9 cellular contexts compared by ENCODE assay signal in the genomic region with DNA sequence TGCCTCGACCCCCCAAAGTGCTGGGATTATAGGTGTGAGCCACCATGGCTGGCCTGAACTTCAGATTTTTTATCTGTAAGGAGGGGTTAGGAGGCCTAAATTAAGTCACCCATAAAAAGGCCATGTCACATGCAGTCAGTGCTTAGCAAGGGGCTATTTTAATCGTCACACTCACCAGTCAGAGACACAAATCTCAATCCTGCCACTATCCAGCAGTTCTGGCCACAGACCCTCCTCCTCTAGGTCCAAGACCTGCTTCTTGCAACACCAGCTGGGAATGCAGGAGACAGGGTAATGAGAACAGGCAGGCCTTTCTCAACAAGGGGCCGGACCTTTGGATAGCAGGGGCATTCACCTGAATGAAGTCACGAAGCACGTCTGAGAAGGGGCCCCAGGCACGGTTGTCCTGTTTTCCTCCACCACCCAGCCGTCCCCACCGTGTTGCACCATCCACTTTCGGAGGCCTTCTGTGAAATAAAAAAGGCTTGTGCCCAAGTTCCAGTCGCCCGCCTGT. TPM values are rescaled to one million over a fixed set of nuclear protein-coding genes. Genes with fewer than 3 reads are reported as not detected.
DNase-seq lines count a peak whose midpoint lies in the region; ATAC-seq, FAIRE-seq and TF ChIP-seq lines count a peak whose summit lies in the region.
"Had no signal": no experiment of that assay in that cellular context is flagged by ENCODE, and none has a peak within 500 bp of the region (broad histone marks: within the 10 kb centered on the region; RNA-seq: fewer than 3 reads in every experiment).

No MANE protein-coding gene starts in this region.

- H3K9ac ChIP-seq in mucosa of rectum (ENCODE audit: low read depth in 1 of 2, low read length in 2 of 2) = no peak overlapping the region

- TF ChIP-seq POLR2A in A549 (IDR thresholded peaks at IDR 0.05; ENCODE audit: low read length) (peak; percentile 44; the same call in 1 of the 2 replicates), breast epithelium (IDR thresholded peaks at IDR 0.05) (no peak)

- FAIRE-seq in A549 (lab: Jason Lieb, UNC) = peak; percentile 80

- H3K27ac ChIP-seq in A549 (peak overlapping the region; percentile 83 to 92), breast epithelium (peak overlapping the region; percentile 80 to 82), mucosa of rectum (ENCODE audit: low read depth in 2 of 2, low read length in 2 of 2) (no peak overlapping the region)

- 11% methylated on average over 11 of the region's 11 CpGs for WGBS in A549 (ENCODE audit: missing lambda C conversion rate)

- H3K4me1 ChIP-seq in A549 (peaks cover 25% of the 10 kb centered on the region), breast epithelium (no peaks in the 10 kb centered on the region), mucosa of rectum (ENCODE audit: control insufficient read depth in 2 of 2, insufficient read depth in 2 of 2, low read length in 2 of 2) (peaks cover 4% of the 10 kb centered on the region in 2 donors)

- CTCF ChIA-PET in A549 (lab: Yijun Ruan, JAX) = interaction anchor here (0.6 to 16.9 kb wide), 10 partner anchors 10 to 628 kb away, joined by 3 to 158 read pairs (median 6); a partner anchor contains a TSS
- CTCF ChIA-PET in HEK293T (lab: Yijun Ruan, JAX) = no interaction called here

- intact Hi-C loops in breast epithelium (cut with DNase I; ENCODE audit: low total_unique reads) = no loop called here

- TF ChIP-seq RAD21 in A549 (conservative IDR thresholded peaks at IDR 0.05 in 1 of 2, IDR thresholded peaks at IDR 0.05 in 1 of 2) = no peak

- TF ChIP-seq EP300 in A549 (IDR thresholded peaks at IDR 0.05) = no peak

- peak; percentile 28 to 46 for ATAC-seq in A549

- H3K27me3 ChIP-seq in breast epithelium (no peaks in the 10 kb centered on the region), mucosa of rectum (ENCODE audit: control insufficient read depth in 2 of 2, insufficient read depth in 2 of 2, low read length in 2 of 2) (peaks cover 9 to 12% of the 10 kb centered on the region in 2 donors)

- H3K4me2 ChIP-seq in A549 = peak overlapping the region; percentile 81

- POLR2A ChIA-PET in A549 (lab: Yijun Ruan, JAX) (interaction anchor here (0.7 to 1.7 kb wide), 5 partner anchors 42 to 350 kb away, joined by 3 to 9 read pairs (median 3); a partner anchor contains a TSS), HEK293T (lab: Yijun Ruan, JAX) (interaction anchor here (0.6 to 1.8 kb wide), 4 partner anchors 15 to 71 kb away, joined by 3 to 7 read pairs (median 4); a partner anchor contains a TSS)

- H3K36me3 ChIP-seq in breast epithelium (no peaks in the 10 kb centered on the region), mucosa of rectum (ENCODE audit: control insufficient read depth in 2 of 2, insufficient read depth in 2 of 2, low read length in 2 of 2) (no peaks in the 10 kb centered on the region)

- no peak for DNase-seq in A549 (ENCODE audit: low read depth in 1 of 2, low spot score in 1 of 2)
- no peak for DNase-seq in HEK293T (ENCODE audit: extremely low spot score)
- DNase-seq in breast epithelium (ENCODE audit: low spot score in 2 of 2) = no peak
- DNase-seq in Kasumi-1 (lab: John Stamatoyannopoulos, UW) = no peak
- DNase-seq in mucosa of gallbladder (ENCODE audit: low spot score) = no peak
- DNase-seq in GM19240 (ENCODE audit: insufficient read length, low spot score) = no peak
- DNase-seq in NCI-H774 (lab: John Stamatoyannopoulos, UW) = no peak

- TF ChIP-seq CTCF in A549 (IDR thresholded peaks at IDR 0.05) = no peak
- TF ChIP-seq CTCF in breast epithelium (IDR thresholded peaks at IDR 0.05) = no peak

- H3K4me3 ChIP-seq in A549 = peak overlapping the region; percentile 53
- H3K4me3 ChIP-seq in breast epithelium = peak overlapping the region; percentile 48 to 79 (median 73)
- peak overlapping the region; percentile 43 to 52 for H3K4me3 ChIP-seq in mucosa of rectum (ENCODE audit: low read length in 2 of 2)

- peaks cover 3% of the 10 kb centered on the region; the same call in 1 of the 3 replicates for H3K9me3 ChIP-seq in A549
- no peaks in the 10 kb centered on the region for H3K9me3 ChIP-seq in breast epithelium
- H3K9me3 ChIP-seq in mucosa of rectum (ENCODE audit: control insufficient read depth in 2 of 2, low read length in 2 of 2) = no peaks in the 10 kb centered on the region

TF ChIP-seq in A549, 52 proteins besides CTCF, POLR2A, EP300 and RAD21 (continues in another document):
- peak; percentile 23; the same call in 1 of the 2 replicates for TF ChIP-seq RFX5 (IDR thresholded peaks at IDR 0.05)
- no peak for TF ChIP-seq BHLHE40 (IDR thresholded peaks at IDR 0.05; ENCODE audit: low read depth, low read length)
- TF ChIP-seq, protein P1, sequence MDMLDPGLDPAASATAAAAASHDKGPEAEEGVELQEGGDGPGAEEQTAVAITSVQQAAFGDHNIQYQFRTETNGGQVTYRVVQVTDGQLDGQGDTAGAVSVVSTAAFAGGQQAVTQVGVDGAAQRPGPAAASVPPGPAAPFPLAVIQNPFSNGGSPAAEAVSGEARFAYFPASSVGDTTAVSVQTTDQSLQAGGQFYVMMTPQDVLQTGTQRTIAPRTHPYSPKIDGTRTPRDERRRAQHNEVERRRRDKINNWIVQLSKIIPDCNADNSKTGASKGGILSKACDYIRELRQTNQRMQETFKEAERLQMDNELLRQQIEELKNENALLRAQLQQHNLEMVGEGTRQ (IDR thresholded peaks at IDR 0.05) = no peak
- no peak for TF ChIP-seq CBX8 (IDR thresholded peaks at IDR 0.05)
- TF ChIP-seq CEBPB (IDR thresholded peaks at IDR 0.05) = peak in 1 of 2 experiments; percentile 64; a peak in 3 of 4 replicates
- TF ChIP-seq RARB (CRISPR knock-in tag; IDR thresholded peaks at IDR 0.05) = no peak
- TF ChIP-seq KDM1A (IDR thresholded peaks at IDR 0.05; ENCODE audit: low read depth) = no peak
- no peak for TF ChIP-seq NR3C1 (IDR thresholded peaks at IDR 0.05)

TF ChIP-seq in HEK293T, 16 proteins besides CTCF, POLR2A, EP300 and RAD21:
- TF ChIP-seq FOXA1 (IDR thresholded peaks at IDR 0.05) (no peak), BHLHE40 (IDR thresholded peaks at IDR 0.05; ENCODE audit: borderline replicate concordance) (no peak), SP1 (IDR thresholded peaks at IDR 0.05) (no peak), CTBP1 (IDR thresholded peaks at IDR 0.05; ENCODE audit: borderline replicate concordance) (no peak), ELF4 (IDR thresholded peaks at IDR 0.05) (no peak), TARDBP (IDR thresholded peaks at IDR 0.05) (no peak), L3MBTL2 (conservative IDR thresholded peaks at IDR 0.05) (peak; percentile 36), NFRKB (IDR thresholded peaks at IDR 0.05) (no peak), LEF1 (IDR thresholded peaks at IDR 0.05; ENCODE audit: borderline replicate concordance) (no peak), ZNF384 (IDR thresholded peaks at IDR 0.05) (no peak), SUZ12 (IDR thresholded peaks at IDR 0.05) (no peak), HDGF (IDR thresholded peaks at IDR 0.05; ENCODE audit: borderline replicate concordance) (0 out of 2 replicates have a peak, but pooled peaks have one; percentile 26), FOXM1 (IDR thresholded peaks at IDR 0.05; ENCODE audit: borderline replicate concordance) (no peak), FOXK2 (IDR thresholded peaks at IDR 0.05) (no peak)
- TF ChIP-seq, protein P2, sequence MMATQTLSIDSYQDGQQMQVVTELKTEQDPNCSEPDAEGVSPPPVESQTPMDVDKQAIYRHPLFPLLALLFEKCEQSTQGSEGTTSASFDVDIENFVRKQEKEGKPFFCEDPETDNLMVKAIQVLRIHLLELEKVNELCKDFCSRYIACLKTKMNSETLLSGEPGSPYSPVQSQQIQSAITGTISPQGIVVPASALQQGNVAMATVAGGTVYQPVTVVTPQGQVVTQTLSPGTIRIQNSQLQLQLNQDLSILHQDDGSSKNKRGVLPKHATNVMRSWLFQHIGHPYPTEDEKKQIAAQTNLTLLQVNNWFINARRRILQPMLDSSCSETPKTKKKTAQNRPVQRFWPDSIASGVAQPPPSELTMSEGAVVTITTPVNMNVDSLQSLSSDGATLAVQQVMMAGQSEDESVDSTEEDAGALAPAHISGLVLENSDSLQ (IDR thresholded peaks at IDR 0.05) = no peak

RNA-seq across cellular contexts. Expression of a gene that starts 1.4 kb away (rescaled TPM):
- 13.4 and 15.2 TPM in 2 replicates for polyA plus RNA-seq in A549 (2011; rRNA removed)
- polyA plus RNA-seq in A549 (2012; cell fraction: cytosol; rRNA removed) = 13.6 and 15.7 TPM in 2 replicates
- polyA plus RNA-seq in A549 (2012; cell fraction: nucleus; rRNA removed) = 8.4 and 11.9 TPM in 2 replicates
- polyA plus RNA-seq in A549 (2017; fragmentation: RNase III; extraction: RNeasy Plus Mini Kit Qiagen cat#74134 plus additional on column Dnase treatment) = 12.5 to 17.5 TPM (median 14.2 TPM) in 3 replicates
- 24.7 and 26.9 TPM in 2 replicates for polyA minus RNA-seq in A549 (2011; rRNA and poly(A)+ RNA removed)
- total RNA-seq in breast epithelium = 1 to 10 TPM; 2.6 to 7.2 (median 5.1) TPM
- total RNA-seq in mucosa of gallbladder = 28.1 TPM

RNA-seq across cellular contexts. Expression of a gene that starts 53.3 kb away (rescaled TPM):
- polyA plus RNA-seq in A549 (2011; rRNA removed) (0.06 and 0.08 TPM in 2 replicates), A549 (2017; fragmentation: RNase III; extraction: RNeasy Plus Mini Kit Qiagen cat#74134 plus additional on column Dnase treatment) (0.25 to 0.44 TPM (median 0.28 TPM) in 3 replicates)
- polyA plus RNA-seq in A549 (2012; cell fraction: cytosol; rRNA removed) = 0.05 and 0.08 TPM in 2 replicates
- polyA plus RNA-seq in A549 (2012; cell fraction: nucleus; rRNA removed) = 0.07 TPM in 1 of 2 replicates, not detected in the other
- 0.41 TPM in 1 of 2 replicates, not detected in the other for polyA minus RNA-seq in A549 (2011; rRNA and poly(A)+ RNA removed)
- total RNA-seq in breast epithelium (not detected), mucosa of gallbladder (7.3 TPM)
- total RNA-seq: glomerular endothelial cell had no signal

RNA-seq across cellular contexts. Expression of a gene that starts 55.4 kb away (rescaled TPM):
- polyA plus RNA-seq in A549 (2011; rRNA removed) (68.1 and 73.1 TPM in 2 replicates), A549 (2017; fragmentation: RNase III; extraction: RNeasy Plus Mini Kit Qiagen cat#74134 plus additional on column Dnase treatment) (98.5 to 112 TPM (median 111 TPM) in 3 replicates)
- 110 and 145 TPM in 2 replicates for polyA plus RNA-seq in A549 (2012; cell fraction: cytosol; rRNA removed)
- polyA plus RNA-seq in A549 (2012; cell fraction: nucleus; rRNA removed) = 217 and 308 TPM in 2 replicates
- 45.7 and 49.4 TPM in 2 replicates for polyA minus RNA-seq in A549 (2011; rRNA and poly(A)+ RNA removed)
- total RNA-seq in breast epithelium (10 to 100 TPM; 14.2 to 67.2 (median 28.5) TPM), mucosa of gallbladder (19.1 TPM)

Comparison
In these comparisons a context has a peak if more than half of its experiments do, and no peak if none do; other contexts are left out.
1. H3K27ac ChIP-seq: peak in A549 (2 of 2) and breast epithelium (2 of 2); none in mucosa of rectum (0 of 2).
2. Peak in every context shown above with its lines, with median percentiles within 50 percentile points of each other: H3K4me3 ChIP-seq.